ENCODE assay signal across 14 cellular contexts in the genomic region with DNA sequence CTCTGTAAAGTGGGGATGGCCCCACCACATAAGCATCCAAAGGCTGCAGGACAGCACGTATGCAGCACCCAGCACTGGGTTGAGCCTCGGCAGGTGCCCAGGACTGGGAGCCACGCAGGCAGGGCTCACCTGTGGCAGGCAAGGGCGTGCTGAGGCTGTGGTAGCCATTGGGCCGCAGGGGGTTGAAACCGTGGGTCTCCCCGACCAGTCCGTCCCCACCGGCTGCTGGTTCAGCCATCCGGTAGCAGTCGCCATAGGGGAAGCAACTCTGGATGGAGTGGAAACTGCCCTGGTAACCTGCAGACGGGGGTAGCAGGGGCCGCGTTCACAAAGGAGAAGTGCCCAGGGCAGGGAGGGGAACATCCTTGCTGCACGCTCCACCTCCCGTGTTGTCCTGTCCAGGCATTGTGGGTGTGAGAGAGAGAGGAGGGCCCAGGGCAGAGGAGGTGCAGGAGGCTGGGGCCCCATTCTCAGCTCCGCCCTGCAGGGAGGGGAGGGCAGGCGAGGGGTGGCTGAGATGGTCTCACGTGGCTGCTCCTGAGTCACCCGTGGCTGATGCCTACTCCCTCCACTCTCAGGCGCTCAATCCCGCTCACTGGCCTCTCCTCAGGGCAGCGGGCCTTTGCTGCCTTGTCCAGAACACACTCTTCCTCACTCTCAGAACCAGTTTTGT. TPM values are rescaled to one million over a fixed set of nuclear protein-coding genes. Genes with fewer than 3 reads are reported as not detected.
DNase-seq lines count a peak whose midpoint lies in the region; ATAC-seq, FAIRE-seq and TF ChIP-seq lines count a peak whose summit lies in the region.
"Had no signal": no experiment of that assay in that cellular context is flagged by ENCODE, and none has a peak within 500 bp of the region (broad histone marks: within the 10 kb centered on the region; RNA-seq: fewer than 3 reads in every experiment).

No MANE protein-coding gene starts in this region.

- intact Hi-C loops in K562 (cut with micrococcal nuclease), result no loop called here
- intact Hi-C loops in naive thymus-derived CD4-positive, alpha-beta T cell (cut with micrococcal nuclease), result no loop called here

- in situ Hi-C loops in K562 (cut with MboI), result no loop called here

- TF ChIP-seq RAD21 in K562 (CRISPR knock-in tag; conservative IDR thresholded peaks at IDR 0.05 in 1 of 2, IDR thresholded peaks at IDR 0.05 in 1 of 2), result no peak

- TF ChIP-seq CTCF in K562 (IDR thresholded peaks at IDR 0.05 in 2 of 3, conservative IDR thresholded peaks at IDR 0.05 in 1 of 3; ENCODE audit: insufficient read depth in 2 of 3, low read depth in 1 of 3, low read length in 3 of 3), result no peak

- WGBS in K562 (ENCODE audit: insufficient coverage, low coverage, missing lambda C conversion rate), result 1% methylated on average over 22 of the region's 23 CpGs

- H2AFZ ChIP-seq in K562 (ENCODE audit: low read depth, low read length), result no peak overlapping the region

- DNase-seq in AG20443 (ENCODE audit: low spot score), result peak; percentile 91
- no peak for DNase-seq in HTR-8/SVneo (ENCODE audit: insufficient read length, low spot score)
- peak in 3 of 4 experiments; percentile 15 to 67 (median 63) for DNase-seq in K562 (ENCODE audit: extremely low read depth in 1 of 4, low spot score in 3 of 4)
- DNase-seq in naive thymus-derived CD4-positive, alpha-beta T cell, result no peak
- DNase-seq in GM12891 (ENCODE audit: insufficient read length, low spot score), result no peak
- DNase-seq in stimulated activated CD8-positive, alpha-beta memory T cell treated with anti-CD3 and anti-CD28 coated beads, Interleukin-4, amount 100 ng/mL, for 48 hours, result no peak
- DNase-seq: activated CD4-positive, alpha-beta T cell treated with anti-CD3 and anti-CD28 coated beads, Interleukin-2, amount 10 ng/mL, durations not matched to agents 7 days and 5 days; CD4-positive, CD25-positive, alpha-beta regulatory T cell; Kasumi-1; NCI-H446 treated with DMSO at 0.1 percent for 48 hours had no signal

- no peak overlapping the region for H3K27ac ChIP-seq in K562 (ENCODE audit: extremely low read depth, low read depth, low read length)
- no peak overlapping the region for H3K27ac ChIP-seq in naive thymus-derived CD4-positive, alpha-beta T cell (ENCODE audit: low read depth, low read length)

- H3K27me3 ChIP-seq in K562 (ENCODE audit: control insufficient read depth in 2 of 2, insufficient read depth in 2 of 2, low read length in 2 of 2), result peaks cover 51 to 94% of the 10 kb centered on the region in 2 experiments
- H3K27me3 ChIP-seq in naive thymus-derived CD4-positive, alpha-beta T cell (ENCODE audit: control insufficient read depth in 2 of 2, insufficient read depth in 2 of 2, low read length in 2 of 2), result no peaks in the 10 kb centered on the region

- H3K9ac ChIP-seq in K562 (ENCODE audit: insufficient read depth in 1 of 2, low read depth in 2 of 2, low read length in 2 of 2), result peak overlapping the region in 1 of 2 experiments; percentile 24; a peak in 2 of 4 replicates

- peaks cover 0 to 15% of the 10 kb centered on the region in 2 experiments; a peak in 1 of 5 replicates for H3K4me1 ChIP-seq in K562 (replicated peaks in 1 of 2; ENCODE audit: control insufficient read depth in 2 of 2, insufficient read depth in 2 of 2, low read length in 2 of 2)
- H3K4me1 ChIP-seq in naive thymus-derived CD4-positive, alpha-beta T cell (ENCODE audit: control insufficient read depth in 2 of 2, insufficient read depth in 2 of 2, low read length in 2 of 2), result no peaks in the 10 kb centered on the region

- ATAC-seq in K562 (peak; percentile 59), GM19395 (IDR thresholded peaks at IDR 0.05; ENCODE audit: unreplicated experiment) (no peak), GM18858 (IDR thresholded peaks at IDR 0.05; ENCODE audit: unreplicated experiment) (no peak)
- peak; percentile 58 for ATAC-seq in naive thymus-derived CD4-positive, alpha-beta T cell

- POLR2A ChIA-PET in K562 (lab: Yijun Ruan, JAX), result interaction anchor here (0.8 to 1.7 kb wide), 2 partner anchors 8 to 36 kb away, joined by 4 read pairs; no protein-coding TSS in a partner anchor
- POLR2A ChIA-PET in naive thymus-derived CD4-positive, alpha-beta T cell (lab: Charles Lee), result no interaction called here

- no peaks in the 10 kb centered on the region for H3K9me3 Mint-ChIP-seq in naive thymus-derived CD4-positive, alpha-beta T cell
- H3K9me3 Mint-ChIP-seq: activated CD4-positive, alpha-beta T cell treated with anti-CD3 and anti-CD28 coated beads, Interleukin-2, amount 10 ng/mL, durations not matched to agents 7 days and 5 days; CD4-positive, CD25-positive, alpha-beta regulatory T cell had no signal

- TF ChIP-seq POLR2A in K562 (conservative IDR thresholded peaks at IDR 0.05) (no peak), GM12891 (IDR thresholded peaks at IDR 0.05; ENCODE audit: low read depth, low read length) (no peak)

- peaks cover 0 to 6% (median 0%) of the 10 kb centered on the region in 5 donors for H3K27me3 Mint-ChIP-seq in naive thymus-derived CD4-positive, alpha-beta T cell
- H3K27me3 Mint-ChIP-seq: activated CD4-positive, alpha-beta T cell treated with anti-CD3 and anti-CD28 coated beads, Interleukin-2, amount 10 ng/mL, durations not matched to agents 7 days and 5 days; activated naive CD8-positive, alpha-beta T cell; CD4-positive, CD25-positive, alpha-beta regulatory T cell had no signal

- no peak overlapping the region for H3K4me2 ChIP-seq in K562 (ENCODE audit: insufficient read depth, low read length)

- no peaks in the 10 kb centered on the region for H3K36me3 Mint-ChIP-seq in naive thymus-derived CD4-positive, alpha-beta T cell
- H3K36me3 Mint-ChIP-seq: activated naive CD8-positive, alpha-beta T cell; CD4-positive, CD25-positive, alpha-beta regulatory T cell had no signal

- no TSS peak for BruUV-seq in K562 (replicated peaks; lab: Mats Ljungman, UMichigan)

- peaks cover 0 to 2% (median 0%) of the 10 kb centered on the region in 7 donors for H3K4me1 Mint-ChIP-seq in naive thymus-derived CD4-positive, alpha-beta T cell
- H3K4me1 Mint-ChIP-seq: activated CD4-positive, alpha-beta T cell treated with anti-CD3 and anti-CD28 coated beads, Interleukin-2, amount 10 ng/mL, durations not matched to agents 7 days and 5 days; CD4-positive, CD25-positive, alpha-beta regulatory T cell had no signal

- H3K79me2 ChIP-seq in K562 (ENCODE audit: control insufficient read depth, insufficient read depth, low read length), result no peaks in the 10 kb centered on the region

- no peaks in the 10 kb centered on the region for H3K9me3 ChIP-seq in K562 (replicated peaks; ENCODE audit: control insufficient read depth, insufficient read depth, low read depth, low read length)
- no peaks in the 10 kb centered on the region for H3K9me3 ChIP-seq in naive thymus-derived CD4-positive, alpha-beta T cell (ENCODE audit: control insufficient read depth in 2 of 3, low read length in 3 of 3)

- H3K36me3 ChIP-seq in K562 (ENCODE audit: control insufficient read depth, insufficient read depth, low read length), result no peaks in the 10 kb centered on the region
- no peaks in the 10 kb centered on the region for H3K36me3 ChIP-seq in naive thymus-derived CD4-positive, alpha-beta T cell (ENCODE audit: control insufficient read depth in 2 of 3, insufficient read depth in 3 of 3, low read length in 3 of 3)

- H3K27ac Mint-ChIP-seq in naive thymus-derived CD4-positive, alpha-beta T cell, result no peak overlapping the region
- H3K27ac Mint-ChIP-seq: activated CD4-positive, alpha-beta T cell treated with anti-CD3 and anti-CD28 coated beads, Interleukin-2, amount 10 ng/mL, durations not matched to agents 7 days and 5 days; activated naive CD8-positive, alpha-beta T cell; CD4-positive, CD25-positive, alpha-beta regulatory T cell had no signal

- peaks cover 8% of the 10 kb centered on the region for H4K20me1 ChIP-seq in K562 (replicated peaks; ENCODE audit: control insufficient read depth, insufficient read depth, low read length)

- no peak overlapping the region for H3K4me3 ChIP-seq in K562
- no peak overlapping the region for H3K4me3 ChIP-seq in naive thymus-derived CD4-positive, alpha-beta T cell (ENCODE audit: low read length)

- CTCF ChIA-PET in K562 (lab: Yijun Ruan, JAX; ENCODE audit: low intra/inter-chr PET ratio), result no interaction called here
- CTCF ChIA-PET in naive thymus-derived CD4-positive, alpha-beta T cell (lab: Charles Lee), result no interaction called here

- peaks cover 4% of the 10 kb centered on the region for H3K9me1 ChIP-seq in K562 (ENCODE audit: control insufficient read depth, insufficient read depth, low read length)

- no peak for TF ChIP-seq EP300 in K562 (IDR thresholded peaks at IDR 0.05; ENCODE audit: low read length)

- FAIRE-seq in HTR-8/SVneo (lab: Jason Lieb, UNC), result peak; percentile 20
- FAIRE-seq in K562 (lab: Jason Lieb, UNC), result no peak
- no peak for FAIRE-seq in GM12891 (lab: Jason Lieb, UNC)

- no peak overlapping the region for H3K4me3 Mint-ChIP-seq in naive thymus-derived CD4-positive, alpha-beta T cell
- H3K4me3 Mint-ChIP-seq: activated CD4-positive, alpha-beta T cell treated with anti-CD3 and anti-CD28 coated beads, Interleukin-2, amount 10 ng/mL, durations not matched to agents 7 days and 5 days; activated naive CD8-positive, alpha-beta T cell; CD4-positive, CD25-positive, alpha-beta regulatory T cell had no signal

TF ChIP-seq in K562, 482 proteins besides CTCF, POLR2A, EP300 and RAD21 (continues in another document):
- no peak for TF ChIP-seq TAL1 (IDR thresholded peaks at IDR 0.05)

TF ChIP-seq in GM12891, 5 proteins besides CTCF, POLR2A, EP300 and RAD21 (continues in another document):
- TF ChIP-seq PAX5 (IDR thresholded peaks at IDR 0.05; ENCODE audit: insufficient read depth, low read length, severe bottlenecking), result no peak

RNA-seq across cellular contexts. Expression of gene DMRTB1, which starts 49.9 kb away (rescaled TPM):
- not detected in 2 replicates for total RNA-seq in K562 (2011; cell fraction: chromatin; rRNA removed; ENCODE audit: low replicate concordance)
- total RNA-seq in K562 (2011; cell fraction: nucleolus; rRNA removed), result not detected in 2 replicates
- not detected in 2 replicates for total RNA-seq in K562 (2011; cell fraction: nucleoplasm; rRNA removed)
- total RNA-seq in K562 (2014; rRNA removed) (0.20 and 0.27 TPM in 2 replicates), K562 (2014; rRNA removed; fragmentation: Illumina TruSeq; extraction: Trizol) (0.13 TPM in 1 of 2 replicates, not detected in the other), K562 (2015; rRNA removed; fragmentation: Illumina TruSeq; extraction: Trizol) (0.11 TPM in 1 of 2 replicates, not detected in the other), K562 (2021) (0.11 and 0.35 TPM in 2 replicates)
- polyA plus RNA-seq in K562 (2011; rRNA removed) (not detected in 2 replicates), K562 (2014; fragmentation: Illumina TruSeq; extraction: Trizol) (0.12 and 0.16 TPM in 2 replicates), K562 (2014; fragmentation: Nextera tagmentation; extraction: Ambion mirVana) (under 1 TPM; 0.06 TPM), K562 (2014; rRNA removed) (0.09 and 0.27 TPM in 2 replicates)
- polyA plus RNA-seq in K562 (2011; cell fraction: cytosol; rRNA removed), result 0.07 TPM in 1 of 2 replicates, not detected in the other
- not detected in 2 replicates for polyA plus RNA-seq in K562 (2011; cell fraction: nucleus; rRNA removed)
- polyA plus RNA-seq in K562 (2012), result 0.10 and 0.28 TPM in 2 replicates
- polyA minus RNA-seq in K562 (2011; rRNA and poly(A)+ RNA removed), result not detected in 2 replicates
- polyA minus RNA-seq in K562 (2011; cell fraction: cytosol; rRNA and poly(A)+ RNA removed), result not detected in 2 replicates
- not detected in 2 replicates for polyA minus RNA-seq in K562 (2011; cell fraction: nucleus; rRNA and poly(A)+ RNA removed)
- total RNA-seq in naive thymus-derived CD4-positive, alpha-beta T cell, result not detected
- polyA plus RNA-seq in naive thymus-derived CD4-positive, alpha-beta T cell, result not detected
- not detected for polyA plus RNA-seq in GM12891 (2012; ENCODE audit: low read depth, missing spikeins)
- total RNA-seq: CD4-positive, CD25-positive, alpha-beta regulatory T cell; urinary bladder had no signal
- polyA plus RNA-seq: CD4-positive, CD25-positive, alpha-beta regulatory T cell; urinary bladder had no signal

Comparison
In these comparisons a context has a peak if more than half of its experiments do, and no peak if none do; other contexts are left out.
1. DNase-seq: peak in AG20443 (single experiment) and K562 (3 of 4); none in HTR-8/SVneo (single experiment), naive thymus-derived CD4-positive, alpha-beta T cell (0 of 9), GM12891 (single experiment) and stimulated activated CD8-positive, alpha-beta memory T cell treated with anti-CD3 and anti-CD28 coated beads, Interleukin-4, amount 100 ng/mL, for 48 hours (single experiment).
2. ATAC-seq: peak in K562 (single experiment) and naive thymus-derived CD4-positive, alpha-beta T cell (single experiment); none in GM19395 (single experiment) and GM18858 (single experiment).